Comparison of ENCODE assay signal across 1 cellular context in genomic region chr3:141370065-141370533, GRCh38.
TF ChIP-seq lines count a peak whose summit lies in the region.

No MANE protein-coding gene starts in this region.

TF ChIP-seq in SK-N-SH, 30 proteins besides CTCF, POLR2A, EP300 and RAD21 (continued from another document):
- TF ChIP-seq USF1 (IDR thresholded peaks at IDR 0.05; ENCODE audit: borderline replicate concordance, low read depth) (peak; percentile 97), TAF1 (IDR thresholded peaks at IDR 0.05; ENCODE audit: borderline replicate concordance, low read depth, low read length) (no peak), RXRA (IDR thresholded peaks at IDR 0.05; ENCODE audit: borderline replicate concordance, low read depth) (no peak), USF2 (IDR thresholded peaks at IDR 0.05; ENCODE audit: borderline replicate concordance, low read depth, low read length) (peak; percentile 81), RFX5 (IDR thresholded peaks at IDR 0.05; ENCODE audit: low read length) (peak; percentile 66; the same call in 1 of the 2 replicates), NFIC (IDR thresholded peaks at IDR 0.05; ENCODE audit: borderline replicate concordance) (no peak), ZBTB33 (IDR thresholded peaks at IDR 0.05; ENCODE audit: borderline replicate concordance, low read depth) (no peak), ELF1 (IDR thresholded peaks at IDR 0.05) (no peak), GABPA (IDR thresholded peaks at IDR 0.05; ENCODE audit: low read depth) (no peak), PBX3 (IDR thresholded peaks at IDR 0.05) (no peak), MEF2A (IDR thresholded peaks at IDR 0.05; ENCODE audit: borderline replicate concordance, low read depth) (no peak), GATA2 (CRISPR knock-in tag; IDR thresholded peaks at IDR 0.05) (no peak), RCOR1 (IDR thresholded peaks at IDR 0.05; ENCODE audit: low read length) (no peak), TCF12 (IDR thresholded peaks at IDR 0.05) (no peak)
